ENCODE assay signal across 18 cellular contexts in the genomic region with DNA sequence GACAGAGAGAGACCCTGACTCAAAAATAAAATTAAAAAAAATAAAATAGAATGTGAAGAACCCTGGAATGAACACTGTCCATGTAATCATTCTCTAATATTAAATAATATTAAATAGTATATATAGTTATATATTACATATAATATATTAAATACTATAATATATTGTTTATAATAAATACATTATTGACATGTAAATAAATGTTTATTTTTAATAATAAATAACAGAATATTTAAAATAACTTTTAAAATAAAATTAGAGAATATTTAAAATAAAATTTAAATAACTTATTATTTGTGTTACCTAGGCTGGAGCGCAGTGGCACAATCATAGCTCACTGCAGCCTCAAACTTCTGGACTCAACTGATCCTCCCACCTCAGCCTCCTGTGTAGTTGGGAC. TPM values are rescaled to one million over a fixed set of nuclear protein-coding genes. Genes with fewer than 3 reads are reported as not detected.
DNase-seq lines count a peak whose midpoint lies in the region; ATAC-seq, FAIRE-seq and TF ChIP-seq lines count a peak whose summit lies in the region.
"Had no signal": no experiment of that assay in that cellular context is flagged by ENCODE, and none has a peak within 500 bp of the region (broad histone marks: within the 10 kb centered on the region; RNA-seq: fewer than 3 reads in every experiment).

No MANE protein-coding gene starts in this region.

- no peaks in the 10 kb centered on the region for H3K9me3 Mint-ChIP-seq in stimulated activated naive B cell treated with anti-CD40 and anti-IgM and Interleukin-4, amounts not matched to agents 10 μg/mL and 1 μg/mL and 100 μg/mL, for 72 hours
- H3K9me3 Mint-ChIP-seq: CD4-positive, CD25-positive, alpha-beta regulatory T cell; CD8-positive, alpha-beta memory T cell; H9 had no signal

- no peaks in the 10 kb centered on the region for H3K27me3 ChIP-seq in K562 (ENCODE audit: control insufficient read depth in 2 of 2, insufficient read depth in 2 of 2, low read length in 2 of 2)
- H3K27me3 ChIP-seq: BE2C had no signal

- CTCF ChIA-PET in K562 (lab: Yijun Ruan, JAX; ENCODE audit: low intra/inter-chr PET ratio) = interaction anchor here (0.6 kb wide), 1 partner anchor 105 kb away, joined by 3 read pairs; no protein-coding TSS in a partner anchor

- H4K20me1 ChIP-seq in K562 (replicated peaks; ENCODE audit: control insufficient read depth, insufficient read depth, low read length) = no peaks in the 10 kb centered on the region

- H3K4me3 Mint-ChIP-seq in stimulated activated naive B cell treated with anti-CD40 and anti-IgM and Interleukin-4, amounts not matched to agents 10 μg/mL and 1 μg/mL and 100 μg/mL, for 72 hours = no peak overlapping the region
- H3K4me3 Mint-ChIP-seq: CD4-positive, CD25-positive, alpha-beta regulatory T cell; CD8-positive, alpha-beta memory T cell; H9 had no signal

- peaks cover 0 to 4% of the 10 kb centered on the region in 2 experiments; a peak in 2 of 5 replicates for H3K4me1 ChIP-seq in K562 (replicated peaks in 1 of 2; ENCODE audit: control insufficient read depth in 2 of 2, insufficient read depth in 2 of 2, low read length in 2 of 2)
- H3K4me1 ChIP-seq in kidney (ENCODE audit: control insufficient read depth in 1 of 2, insufficient read depth in 1 of 2, low read depth in 1 of 2, low read length in 2 of 2) = peaks cover 3 to 5% of the 10 kb centered on the region in 2 donors
- H3K4me1 ChIP-seq: BE2C had no signal

- peak; percentile 82 for FAIRE-seq in RCC 7860 (lab: Jason Lieb, UNC)
- FAIRE-seq in K562 (lab: Jason Lieb, UNC) = no peak
- FAIRE-seq in kidney (lab: Jason Lieb, UNC) = peak; percentile 86
- FAIRE-seq: GM12892, H1 had no signal

- no peaks in the 10 kb centered on the region for H3K27me3 Mint-ChIP-seq in stimulated activated naive B cell treated with anti-CD40 and anti-IgM and Interleukin-4, amounts not matched to agents 10 μg/mL and 1 μg/mL and 100 μg/mL, for 72 hours
- H3K27me3 Mint-ChIP-seq: CD4-positive, CD25-positive, alpha-beta regulatory T cell; CD8-positive, alpha-beta memory T cell had no signal

- H3K9ac ChIP-seq in K562 (ENCODE audit: insufficient read depth in 1 of 2, low read depth in 2 of 2, low read length in 2 of 2) (no peak overlapping the region), kidney (ENCODE audit: low read length in 2 of 2) (no peak overlapping the region)

- BruUV-seq in K562 (replicated peaks; lab: Mats Ljungman, UMichigan) = no TSS peak

- no peak overlapping the region for H3K4me3 ChIP-seq in K562
- H3K4me3 ChIP-seq in kidney (ENCODE audit: low read length in 2 of 2) = no peak overlapping the region

- H3K27ac Mint-ChIP-seq in stimulated activated naive B cell treated with anti-CD40 and anti-IgM and Interleukin-4, amounts not matched to agents 10 μg/mL and 1 μg/mL and 100 μg/mL, for 72 hours = peak overlapping the region; percentile 37
- H3K27ac Mint-ChIP-seq: H9 had no signal

- ATAC-seq in K562 (no peak), GM18498 (IDR thresholded peaks at IDR 0.05; ENCODE audit: unreplicated experiment) (no peak)
- ATAC-seq in stimulated activated naive B cell treated with anti-CD40 and anti-IgM and Interleukin-4, amounts not matched to agents 10 μg/mL and 1 μg/mL and 100 μg/mL, for 72 hours (replicated peaks) = no peak

- H2AFZ ChIP-seq in K562 (ENCODE audit: low read depth, low read length) = no peak overlapping the region

- peaks cover 20 to 44% of the 10 kb centered on the region in 2 donors for H3K36me3 Mint-ChIP-seq in stimulated activated naive B cell treated with anti-CD40 and anti-IgM and Interleukin-4, amounts not matched to agents 10 μg/mL and 1 μg/mL and 100 μg/mL, for 72 hours

- intact Hi-C loops in K562 (cut with micrococcal nuclease) (no loop called here), kidney (cut with DNase I) (no loop called here)

- H3K79me2 ChIP-seq in K562 (ENCODE audit: control insufficient read depth, insufficient read depth, low read length) = no peaks in the 10 kb centered on the region

- no peak for TF ChIP-seq EP300 in K562 (IDR thresholded peaks at IDR 0.05; ENCODE audit: low read length)

- no peak for TF ChIP-seq RAD21 in K562 (CRISPR knock-in tag; conservative IDR thresholded peaks at IDR 0.05 in 1 of 2, IDR thresholded peaks at IDR 0.05 in 1 of 2)

- POLR2A ChIA-PET in K562 (lab: Yijun Ruan, JAX) = interaction anchor here (2.1 kb wide), 1 partner anchor 10 kb away, joined by 8 read pairs; no protein-coding TSS in a partner anchor

- H3K9me3 ChIP-seq in K562 (replicated peaks; ENCODE audit: control insufficient read depth, insufficient read depth, low read depth, low read length) (no peaks in the 10 kb centered on the region), kidney (ENCODE audit: control insufficient read depth in 1 of 2, low read length in 2 of 2) (no peaks in the 10 kb centered on the region)
- H3K9me3 ChIP-seq: BE2C had no signal

- TF ChIP-seq CTCF in K562 (IDR thresholded peaks at IDR 0.05 in 2 of 3, conservative IDR thresholded peaks at IDR 0.05 in 1 of 3; ENCODE audit: insufficient read depth in 2 of 3, low read depth in 1 of 3, low read length in 3 of 3) (no peak), kidney (IDR thresholded peaks at IDR 0.05; ENCODE audit: borderline replicate concordance, extremely low read depth, insufficient read depth) (no peak)

- peaks cover 20 to 35% of the 10 kb centered on the region in 2 donors for H3K4me1 Mint-ChIP-seq in stimulated activated naive B cell treated with anti-CD40 and anti-IgM and Interleukin-4, amounts not matched to agents 10 μg/mL and 1 μg/mL and 100 μg/mL, for 72 hours
- H3K4me1 Mint-ChIP-seq: H9 had no signal

- H3K36me3 ChIP-seq in K562 (ENCODE audit: control insufficient read depth, insufficient read depth, low read length) (peaks cover 9% of the 10 kb centered on the region; the same call in 1 of the 3 replicates), kidney (ENCODE audit: control insufficient read depth in 1 of 2, insufficient read depth in 2 of 2, low read length in 2 of 2) (no peaks in the 10 kb centered on the region)

- no peak for DNase-seq in RCC 7860 (ENCODE audit: low spot score)
- DNase-seq in K562 (ENCODE audit: extremely low read depth in 1 of 4, low spot score in 3 of 4) = no peak
- DNase-seq in kidney = no peak
- no peak for DNase-seq in stimulated activated naive B cell treated with anti-CD40 and anti-IgM and Interleukin-4, amounts not matched to agents 10 μg/mL and 1 μg/mL and 100 μg/mL, for 72 hours
- DNase-seq in DMS153 (lab: John Stamatoyannopoulos, UW) = no peak
- no peak for DNase-seq in activated CD4-positive, CD25-positive, alpha-beta regulatory T cell (lab: John Stamatoyannopoulos, UW)
- DNase-seq: ACHN; BE2C; C1 segment of cervical spinal cord; CD4-positive, CD25-positive, alpha-beta regulatory T cell; CD8-positive, alpha-beta memory T cell; COR-L47; DMS 273 treated with DMSO at 0.1 percent for 48 hours; GDM1; H9 had no signal

- TF ChIP-seq POLR2A in K562 (conservative IDR thresholded peaks at IDR 0.05) = no peak

- H3K27ac ChIP-seq in K562 (ENCODE audit: extremely low read depth, low read depth, low read length) (no peak overlapping the region), kidney (ENCODE audit: low read depth in 2 of 2, low read length in 2 of 2) (no peak overlapping the region)

- no peaks in the 10 kb centered on the region for H3K9me1 ChIP-seq in K562 (ENCODE audit: control insufficient read depth, insufficient read depth, low read length)

- WGBS in K562 (ENCODE audit: insufficient coverage, low coverage, missing lambda C conversion rate) = 100% methylated on average over 1 of the region's 1 CpG

- in situ Hi-C loops in K562 (cut with MboI) = no loop called here

- no peak overlapping the region for H3K4me2 ChIP-seq in K562 (ENCODE audit: insufficient read depth, low read length)

TF ChIP-seq in K562, 482 proteins besides CTCF, POLR2A, EP300 and RAD21:
- 0 out of 2 replicates have a peak, but pooled peaks have one; percentile 1 for TF ChIP-seq CEBPB (tag; IDR thresholded peaks at IDR 0.05)
- TF ChIP-seq, protein P1, sequence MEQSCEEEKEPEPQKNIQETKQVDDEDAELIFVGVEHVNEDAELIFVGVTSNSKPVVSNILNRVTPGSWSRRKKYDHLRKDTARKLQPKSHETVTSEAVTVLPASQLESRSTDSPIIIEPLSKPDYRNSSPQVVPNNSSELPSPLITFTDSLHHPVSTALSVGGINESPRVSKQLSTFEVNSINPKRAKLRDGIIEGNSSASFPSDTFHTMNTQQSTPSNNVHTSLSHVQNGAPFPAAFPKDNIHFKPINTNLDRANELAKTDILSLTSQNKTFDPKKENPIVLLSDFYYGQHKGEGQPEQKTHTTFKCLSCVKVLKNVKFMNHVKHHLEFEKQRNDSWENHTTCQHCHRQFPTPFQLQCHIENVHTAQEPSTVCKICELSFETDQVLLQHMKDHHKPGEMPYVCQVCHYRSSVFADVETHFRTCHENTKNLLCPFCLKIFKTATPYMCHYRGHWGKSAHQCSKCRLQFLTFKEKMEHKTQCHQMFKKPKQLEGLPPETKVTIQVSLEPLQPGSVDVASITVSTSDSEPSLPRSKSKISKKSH (CRISPR knock-in tag; IDR thresholded peaks at IDR 0.05) = no peak

RNA-seq across cellular contexts. Expression of gene TRAF5, which starts 32.1 kb away (rescaled TPM):
- 14.9 and 15.0 TPM in 2 replicates for total RNA-seq in K562 (2011; cell fraction: chromatin; rRNA removed; ENCODE audit: low replicate concordance)
- 7.1 and 7.5 TPM in 2 replicates for total RNA-seq in K562 (2011; cell fraction: nucleolus; rRNA removed)
- 11.6 and 16.0 TPM in 2 replicates for total RNA-seq in K562 (2011; cell fraction: nucleoplasm; rRNA removed)
- 5.1 and 5.2 TPM in 2 replicates for total RNA-seq in K562 (2014; rRNA removed)
- 4.8 and 5.5 TPM in 2 replicates for total RNA-seq in K562 (2014; rRNA removed; fragmentation: Illumina TruSeq; extraction: Trizol)
- total RNA-seq in K562 (2015; rRNA removed; fragmentation: Illumina TruSeq; extraction: Trizol) = 8.9 and 9.3 TPM in 2 replicates
- 5.4 and 5.7 TPM in 2 replicates for total RNA-seq in K562 (2021)
- polyA plus RNA-seq in K562 (2011; rRNA removed) = 5.3 and 5.8 TPM in 2 replicates
- 2.0 and 3.5 TPM in 2 replicates for polyA plus RNA-seq in K562 (2011; cell fraction: cytosol; rRNA removed)
- polyA plus RNA-seq in K562 (2011; cell fraction: nucleus; rRNA removed) = 21.1 and 28.3 TPM in 2 replicates
- 5.0 and 7.9 TPM in 2 replicates for polyA plus RNA-seq in K562 (2012)
- 5.9 and 7.4 TPM in 2 replicates for polyA plus RNA-seq in K562 (2014; fragmentation: Illumina TruSeq; extraction: Trizol)
- polyA plus RNA-seq in K562 (2014; fragmentation: Nextera tagmentation; extraction: Ambion mirVana) = 1 to 10 TPM; 2.0 to 2.8 TPM
- 5.9 and 6.7 TPM in 2 replicates for polyA plus RNA-seq in K562 (2014; rRNA removed)
- polyA minus RNA-seq in K562 (2011; rRNA and poly(A)+ RNA removed) = 4.8 and 5.0 TPM in 2 replicates
- 2.2 and 2.5 TPM in 2 replicates for polyA minus RNA-seq in K562 (2011; cell fraction: cytosol; rRNA and poly(A)+ RNA removed)
- 5.5 and 7.7 TPM in 2 replicates for polyA minus RNA-seq in K562 (2011; cell fraction: nucleus; rRNA and poly(A)+ RNA removed)
- 22.1 TPM for total RNA-seq in kidney
- 4.8 TPM for polyA plus RNA-seq in kidney (ENCODE audit: insufficient read depth, low read depth, low replicate concordance)
